ENCODE assay signal across 22 cellular contexts in the genomic region with DNA sequence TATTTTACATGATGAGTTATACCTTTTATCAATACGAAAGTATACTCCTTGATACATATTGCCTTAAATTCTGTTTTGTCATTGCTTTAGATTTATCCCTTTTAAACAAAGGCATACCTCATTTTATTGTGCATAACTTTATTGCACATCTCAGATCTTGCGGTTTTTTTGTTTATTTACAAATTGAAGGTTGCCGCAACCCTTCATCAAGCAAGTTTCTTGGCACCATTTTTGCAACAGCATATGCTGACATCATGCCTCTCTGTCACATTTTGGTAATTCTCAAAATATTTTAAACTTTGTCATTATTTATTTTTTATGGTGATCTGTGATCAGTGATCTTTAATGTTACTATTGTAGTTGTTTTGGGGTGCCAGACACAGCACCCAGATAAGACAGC. TPM values are rescaled to one million over a fixed set of nuclear protein-coding genes. Genes with fewer than 3 reads are reported as not detected.
DNase-seq lines count a peak whose midpoint lies in the region; ATAC-seq and TF ChIP-seq lines count a peak whose summit lies in the region.
"Had no signal": no experiment of that assay in that cellular context is flagged by ENCODE, and none has a peak within 500 bp of the region (broad histone marks: within the 10 kb centered on the region; RNA-seq: fewer than 3 reads in every experiment).

No MANE protein-coding gene starts in this region.

- no peaks in the 10 kb centered on the region for H3K9me3 Mint-ChIP-seq in activated CD4-positive, alpha-beta T cell treated with anti-CD3 and anti-CD28 coated beads, Interleukin-2, amount 10 ng/mL, durations not matched to agents 24 days and 14 days
- no peaks in the 10 kb centered on the region for H3K9me3 Mint-ChIP-seq in activated naive CD8-positive, alpha-beta T cell treated with anti-CD3 and anti-CD28 coated beads, Interleukin-2, amount 10 ng/mL, durations not matched to agents 7 days and 5 days
- H3K9me3 Mint-ChIP-seq in naive thymus-derived CD8-positive, alpha-beta T cell: no peaks in the 10 kb centered on the region

- BruUV-seq in PC-3 (replicated peaks; lab: Mats Ljungman, UMichigan): no TSS peak

- H3F3A ChIP-seq in PC-3 (ENCODE audit: low read length, unreplicated experiment): no peaks in the 10 kb centered on the region

- H3K27me3 Mint-ChIP-seq in activated CD4-positive, alpha-beta T cell treated with anti-CD3 and anti-CD28 coated beads, Interleukin-2, amount 10 ng/mL, durations not matched to agents 24 days and 14 days: no peaks in the 10 kb centered on the region
- no peaks in the 10 kb centered on the region for H3K27me3 Mint-ChIP-seq in activated naive CD8-positive, alpha-beta T cell treated with anti-CD3 and anti-CD28 coated beads, Interleukin-2, amount 10 ng/mL, durations not matched to agents 7 days and 5 days
- no peaks in the 10 kb centered on the region for H3K27me3 Mint-ChIP-seq in naive thymus-derived CD8-positive, alpha-beta T cell

- 95 to 97% methylated on average over 3 of the region's 3 CpGs for WGBS in thyroid gland, 2 donors

- TF ChIP-seq POLR2A in thyroid gland (IDR thresholded peaks at IDR 0.05): no peak

- H3K9ac ChIP-seq in PC-3 (ENCODE audit: low read length): no peak overlapping the region
- H3K9ac ChIP-seq: BLaER1 had no signal

- H3K79me2 ChIP-seq in PC-3 (ENCODE audit: low read length): peaks cover 76% of the 10 kb centered on the region

- H3K4me1 ChIP-seq in PC-3 (ENCODE audit: insufficient read depth, low read length) (no peaks in the 10 kb centered on the region), thyroid gland (peaks cover 12 to 19% of the 10 kb centered on the region in 2 donors)
- H3K4me1 ChIP-seq: BLaER1 had no signal

- no peaks in the 10 kb centered on the region for H3K9me3 ChIP-seq in PC-3 (ENCODE audit: low read length)
- no peaks in the 10 kb centered on the region for H3K9me3 ChIP-seq in thyroid gland
- H3K9me3 ChIP-seq: uterus had no signal

- intact Hi-C loops in activated CD4-positive, alpha-beta T cell treated with anti-CD3 and anti-CD28 coated beads, Interleukin-2, amount 10 ng/mL, durations not matched to agents 24 days and 14 days (cut with micrococcal nuclease): no loop called here
- intact Hi-C loops in PC-3 (cut with micrococcal nuclease) (no loop called here), thyroid gland (cut with DNase I) (no loop called here)

- H3K36me3 ChIP-seq in PC-3 (ENCODE audit: low read depth, low read length): peaks cover 79% of the 10 kb centered on the region
- H3K36me3 ChIP-seq in thyroid gland: peaks cover 0 to 15% of the 10 kb centered on the region in 2 donors
- H3K36me3 ChIP-seq: uterus had no signal

- no peak overlapping the region for H3K27ac ChIP-seq in PC-3 (ENCODE audit: low read length)
- H3K27ac ChIP-seq in thyroid gland: peak overlapping the region in 1 of 3 donors; percentile 9
- H3K27ac ChIP-seq: BLaER1, heart left ventricle, uterus had no signal

- peaks cover 74% of the 10 kb centered on the region for H3K36me3 Mint-ChIP-seq in activated CD4-positive, alpha-beta T cell treated with anti-CD3 and anti-CD28 coated beads, Interleukin-2, amount 10 ng/mL, durations not matched to agents 24 days and 14 days (ENCODE audit: low read depth)
- H3K36me3 Mint-ChIP-seq in activated naive CD8-positive, alpha-beta T cell treated with anti-CD3 and anti-CD28 coated beads, Interleukin-2, amount 10 ng/mL, durations not matched to agents 7 days and 5 days: peaks cover 78% of the 10 kb centered on the region
- H3K36me3 Mint-ChIP-seq in naive thymus-derived CD8-positive, alpha-beta T cell: peaks cover 19 to 89% (median 52%) of the 10 kb centered on the region in 3 donors

- H2AFZ ChIP-seq in PC-3 (ENCODE audit: low read length): no peak overlapping the region

- no peak overlapping the region for H3K4me3 ChIP-seq in PC-3 (ENCODE audit: low read length)
- no peak overlapping the region for H3K4me3 ChIP-seq in thyroid gland (replicated peaks in 1 of 3)
- H3K4me3 ChIP-seq: BLaER1, heart left ventricle, smooth muscle cell, uterus had no signal

- H3K27ac Mint-ChIP-seq in activated CD4-positive, alpha-beta T cell treated with anti-CD3 and anti-CD28 coated beads, Interleukin-2, amount 10 ng/mL, durations not matched to agents 24 days and 14 days: peak overlapping the region; percentile 7
- peak overlapping the region; percentile 73 for H3K27ac Mint-ChIP-seq in activated naive CD8-positive, alpha-beta T cell treated with anti-CD3 and anti-CD28 coated beads, Interleukin-2, amount 10 ng/mL, durations not matched to agents 7 days and 5 days
- H3K27ac Mint-ChIP-seq in naive thymus-derived CD8-positive, alpha-beta T cell: peak overlapping the region; percentile 70 to 98 (median 86)

- H3K27me3 ChIP-seq in PC-3 (ENCODE audit: low read length): no peaks in the 10 kb centered on the region
- H3K27me3 ChIP-seq in thyroid gland: no peaks in the 10 kb centered on the region
- H3K27me3 ChIP-seq: BLaER1, heart left ventricle, uterus had no signal

- no peak for DNase-seq in activated CD4-positive, alpha-beta T cell treated with anti-CD3 and anti-CD28 coated beads, Interleukin-2, amount 10 ng/mL, durations not matched to agents 24 days and 14 days
- no peak for DNase-seq in activated CD4-positive, alpha-beta T cell treated with anti-CD3 and anti-CD28 coated beads for 4 hours
- DNase-seq in HCEC 1CT (peak; percentile 74), PC-3 (no peak), thyroid gland (no peak)
- no peak for DNase-seq in activated naive CD8-positive, alpha-beta T cell treated with anti-CD3 and anti-CD28 coated beads, Interleukin-2, amount 10 ng/mL, durations not matched to agents 7 days and 5 days
- no peak for DNase-seq in naive thymus-derived CD8-positive, alpha-beta T cell
- DNase-seq: activated CD4-positive, alpha-beta T cell treated with anti-CD3 and anti-CD28 coated beads for 48 hours; activated T-cell treated with anti-CD3 and anti-CD28 coated beads for 4 hours; cortex of kidney; DMS153; heart left ventricle; left ventricle myocardium superior; NCI-H1436 treated with DMSO at 0.1 percent for 48 hours; NCI-H2171 treated with DMSO at 0.1 percent for 48 hours; occipital lobe; stimulated activated CD4-positive, alpha-beta T cell treated with anti-CD3 and anti-CD28 coated beads, Interleukin-4, amount 100 ng/mL, for 1 hour; uterus had no signal

- H3K4me1 Mint-ChIP-seq in activated CD4-positive, alpha-beta T cell treated with anti-CD3 and anti-CD28 coated beads, Interleukin-2, amount 10 ng/mL, durations not matched to agents 24 days and 14 days: peaks cover 44% of the 10 kb centered on the region
- peaks cover 42% of the 10 kb centered on the region for H3K4me1 Mint-ChIP-seq in activated naive CD8-positive, alpha-beta T cell treated with anti-CD3 and anti-CD28 coated beads, Interleukin-2, amount 10 ng/mL, durations not matched to agents 7 days and 5 days
- H3K4me1 Mint-ChIP-seq in naive thymus-derived CD8-positive, alpha-beta T cell: peaks cover 43 to 92% (median 84%) of the 10 kb centered on the region in 4 donors

- TF ChIP-seq CTCF in PC-3 (conservative IDR thresholded peaks at IDR 0.05; ENCODE audit: low read depth, low read length) (no peak), thyroid gland (IDR thresholded peaks at IDR 0.05) (no peak)

- peaks cover 3% of the 10 kb centered on the region; the same call in 1 of the 2 replicates for H4K20me1 ChIP-seq in PC-3 (ENCODE audit: low read length)

- no peaks in the 10 kb centered on the region for H3K9me2 ChIP-seq in PC-3 (replicated peaks; ENCODE audit: low read length)

- ATAC-seq in activated naive CD8-positive, alpha-beta T cell treated with anti-CD3 and anti-CD28 coated beads, Interleukin-2, amount 10 ng/mL, durations not matched to agents 7 days and 5 days (ENCODE audit: low read depth): no peak
- ATAC-seq in naive thymus-derived CD8-positive, alpha-beta T cell: no peak
- no peak for ATAC-seq in PC-3
- ATAC-seq in HG03139 (IDR thresholded peaks at IDR 0.05; ENCODE audit: unreplicated experiment): no peak
- ATAC-seq: heart left ventricle, left ventricle myocardium superior, Right ventricle myocardium inferior had no signal

- CTCF ChIA-PET in PC-3 (lab: Charles Lee): no interaction called here

- POLR2A ChIA-PET in activated naive CD8-positive, alpha-beta T cell treated with anti-CD3 and anti-CD28 coated beads, Interleukin-2, amount 10 ng/mL, durations not matched to agents 7 days and 5 days (lab: Charles Lee): interaction anchor here (1.4 kb wide), 1 partner anchor 19 kb away, joined by 3 read pairs; no protein-coding TSS in a partner anchor
- POLR2A ChIA-PET in naive thymus-derived CD8-positive, alpha-beta T cell (lab: Charles Lee): interaction anchor here (1.5 to 1.8 kb wide), 3 partner anchors 9 to 11 kb away, joined by 4 to 10 read pairs (median 6); no protein-coding TSS in a partner anchor
- POLR2A ChIA-PET in PC-3 (lab: Charles Lee; ENCODE audit: unreplicated experiment): no interaction called here

- no peak overlapping the region for H3K4me2 ChIP-seq in PC-3 (ENCODE audit: low read length)
- H3K4me2 ChIP-seq: BLaER1, smooth muscle cell had no signal

- no peak overlapping the region for H3K4me3 Mint-ChIP-seq in activated CD4-positive, alpha-beta T cell treated with anti-CD3 and anti-CD28 coated beads, Interleukin-2, amount 10 ng/mL, durations not matched to agents 24 days and 14 days
- peak overlapping the region; percentile 48 for H3K4me3 Mint-ChIP-seq in activated naive CD8-positive, alpha-beta T cell treated with anti-CD3 and anti-CD28 coated beads, Interleukin-2, amount 10 ng/mL, durations not matched to agents 7 days and 5 days
- peak overlapping the region in 8 of 10 donors; percentile 31 to 87 (median 65) for H3K4me3 Mint-ChIP-seq in naive thymus-derived CD8-positive, alpha-beta T cell

RNA-seq across cellular contexts. Expression of a gene that starts 20.9 kb away (rescaled TPM):
- total RNA-seq in activated CD4-positive, alpha-beta T cell treated with anti-CD3 and anti-CD28 coated beads, Interleukin-2, amount 10 ng/mL, durations not matched to agents 24 days and 14 days: 29.0 and 30.3 TPM in 2 replicates
- total RNA-seq in activated naive CD8-positive, alpha-beta T cell treated with anti-CD3 and anti-CD28 coated beads, Interleukin-2, amount 10 ng/mL, durations not matched to agents 7 days and 5 days: 10 to 100 TPM; 70.7 to 73.6 TPM
- total RNA-seq in naive thymus-derived CD8-positive, alpha-beta T cell: 100 to 1,000 TPM; 206 to 225 TPM
- polyA plus RNA-seq in naive thymus-derived CD8-positive, alpha-beta T cell: 10 to 100 TPM; 71.1 to 97.5 (median 90.6) TPM
- 53.3 and 53.4 TPM in 2 replicates for total RNA-seq in PC-3 (2014; rRNA removed)
- 10 to 100 TPM; 44.2 to 90.5 (median 65.0) TPM for total RNA-seq in thyroid gland

Comparison
In these comparisons a context has a peak if more than half of its experiments do, and no peak if none do; other contexts are left out.
1. H3K27ac Mint-ChIP-seq: peak in every context shown above with its lines; median percentile 86 in naive thymus-derived CD8-positive, alpha-beta T cell; 73 in activated naive CD8-positive, alpha-beta T cell treated with anti-CD3 and anti-CD28 coated beads, Interleukin-2, amount 10 ng/mL, durations not matched to agents 7 days and 5 days; 7 in activated CD4-positive, alpha-beta T cell treated with anti-CD3 and anti-CD28 coated beads, Interleukin-2, amount 10 ng/mL, durations not matched to agents 24 days and 14 days.